ENCODE assay signal across 9 cellular contexts in genomic region chr13:99968521-99969367, GRCh38. TPM values are rescaled to one million over a fixed set of nuclear protein-coding genes. Genes with fewer than 3 reads are reported as not detected.
DNase-seq lines count a peak whose midpoint lies in the region; ATAC-seq lines count a peak whose summit lies in the region.
"Had no signal": no experiment of that assay in that cellular context is flagged by ENCODE, and none has a peak within 500 bp of the region (broad histone marks: within the 10 kb centered on the region; RNA-seq: fewer than 3 reads in every experiment).

No MANE protein-coding gene starts in this region.

- H2AK5ac ChIP-seq in mesenchymal stem cell (ENCODE audit: low read length, severe bottlenecking): peak overlapping the region; percentile 23

- H3K4ac ChIP-seq in mesenchymal stem cell (ENCODE audit: low read depth in 1 of 2, low read length in 2 of 2): no peak overlapping the region

- H3K79me1 ChIP-seq in mesenchymal stem cell (replicated peaks; ENCODE audit: low read length, poor library complexity, severe bottlenecking): peaks cover 9% of the 10 kb centered on the region

- peaks cover 4% of the 10 kb centered on the region for H3K9me3 ChIP-seq in mesenchymal stem cell (ENCODE audit: control insufficient read depth, low read length)
- no peaks in the 10 kb centered on the region for H3K9me3 ChIP-seq in aorta (ENCODE audit: control insufficient read depth, low read length)

- H2BK5ac ChIP-seq in mesenchymal stem cell (ENCODE audit: low read depth, low read length, poor library complexity, severe bottlenecking): peak overlapping the region; percentile 2

- peak overlapping the region in 1 of 2 experiments; percentile 81 for H3K4me3 ChIP-seq in mesenchymal stem cell (ENCODE audit: insufficient read depth in 1 of 2, low read depth in 1 of 2, low read length in 2 of 2)
- no peak overlapping the region for H3K4me3 ChIP-seq in aorta (ENCODE audit: low read length in 2 of 2)

- H4K8ac ChIP-seq in mesenchymal stem cell (ENCODE audit: low read length): no peak overlapping the region

- no peak overlapping the region for H2BK15ac ChIP-seq in mesenchymal stem cell (ENCODE audit: low read depth, poor library complexity, severe bottlenecking)

- H3K4me1 ChIP-seq in mesenchymal stem cell (ENCODE audit: control insufficient read depth, insufficient read depth, low read depth, low read length): peaks cover 17% of the 10 kb centered on the region
- H3K4me1 ChIP-seq in aorta (ENCODE audit: control insufficient read depth in 1 of 2, insufficient read depth in 2 of 2, low read length in 2 of 2): no peaks in the 10 kb centered on the region

- H4K91ac ChIP-seq in mesenchymal stem cell (ENCODE audit: low read length): no peak overlapping the region

- H3K27ac ChIP-seq in mesenchymal stem cell (ENCODE audit: low read length, poor library complexity, severe bottlenecking) (peak overlapping the region; percentile 67), aorta (ENCODE audit: low read depth in 1 of 2, low read length in 2 of 2) (no peak overlapping the region)

- DNase-seq in Right ventricle myocardium superior: no peak
- DNase-seq in cardiac septum (ENCODE audit: low spot score): no peak
- peak; percentile 73 for DNase-seq in astrocyte of the hippocampus (ENCODE audit: low read depth, low spot score)
- DNase-seq in mesenchymal stem cell: no peak
- DNase-seq in aorta: no peak
- DNase-seq: NCI-H187 had no signal

- WGBS in mesenchymal stem cell: 1% methylated on average over 66 of the region's 73 CpGs
- 6 to 7% methylated on average over 61 to 73 of the region's 73 CpGs for WGBS in aorta, 2 donors

- H3K18ac ChIP-seq in mesenchymal stem cell (ENCODE audit: low read depth in 1 of 2, low read length in 2 of 2): no peak overlapping the region

- no peak overlapping the region for H2AFZ ChIP-seq in mesenchymal stem cell (ENCODE audit: low read depth, low read length)

- peak; percentile 27 for ATAC-seq in Right ventricle myocardium superior (ENCODE audit: poor library complexity)
- peak; percentile 36 for ATAC-seq in aorta (ENCODE audit: low FRiP score)
- ATAC-seq in GM21528 (IDR thresholded peaks at IDR 0.05; ENCODE audit: low FRiP score, unreplicated experiment): no peak
- ATAC-seq in HG03108 (IDR thresholded peaks at IDR 0.05; ENCODE audit: unreplicated experiment): no peak
- no peak for ATAC-seq in GM21381 (IDR thresholded peaks at IDR 0.05; ENCODE audit: unreplicated experiment)

- H3K36me3 ChIP-seq in mesenchymal stem cell (ENCODE audit: control insufficient read depth in 1 of 2, insufficient read depth in 2 of 2, low read depth in 1 of 2, low read length in 2 of 2) (peaks cover 0 to 10% of the 10 kb centered on the region in 2 experiments), aorta (ENCODE audit: control insufficient read depth in 1 of 2, insufficient read depth in 2 of 2, low read length in 1 of 2) (no peaks in the 10 kb centered on the region)

- no peak overlapping the region for H2BK12ac ChIP-seq in mesenchymal stem cell (ENCODE audit: low read length in 2 of 2)

- peak overlapping the region in 1 of 2 experiments; percentile 95 for H3K23ac ChIP-seq in mesenchymal stem cell (ENCODE audit: low read length in 2 of 2)

- H3K9ac ChIP-seq in mesenchymal stem cell (ENCODE audit: low read length): no peak overlapping the region

- no peak overlapping the region for H3K14ac ChIP-seq in mesenchymal stem cell (ENCODE audit: low read length in 2 of 2)

- H3K4me2 ChIP-seq in mesenchymal stem cell (ENCODE audit: low read length, poor library complexity, severe bottlenecking): peak overlapping the region; percentile 91

- intact Hi-C loops in Right ventricle myocardium superior (cut with DNase I) (no loop called here), cardiac septum (cut with DNase I) (no loop called here), aorta (cut with DNase I) (no loop called here)

- no peak overlapping the region for H2BK120ac ChIP-seq in mesenchymal stem cell (ENCODE audit: low read depth, low read length)

- H3K27me3 ChIP-seq in mesenchymal stem cell (ENCODE audit: control insufficient read depth in 1 of 2, insufficient read depth in 1 of 2, low read length in 2 of 2): peaks cover 0 to 87% of the 10 kb centered on the region in 2 experiments
- H3K27me3 ChIP-seq in aorta (ENCODE audit: control insufficient read depth in 1 of 2, insufficient read depth in 2 of 2, low read length in 1 of 2): no peaks in the 10 kb centered on the region

RNA-seq across cellular contexts. Expression of gene ZIC5, which starts 2.8 kb away (rescaled TPM):
- not detected for total RNA-seq in Right ventricle myocardium superior
- 0.05 TPM for total RNA-seq in cardiac septum
- not detected for polyA plus RNA-seq in mesenchymal stem cell (2013, experiment 1 of 2)
- not detected for polyA plus RNA-seq in mesenchymal stem cell (2013, experiment 2 of 2)
- not detected for total RNA-seq in aorta
- under 1 TPM in 1 of 2 donors, not detected in 1; 0.13 TPM for polyA plus RNA-seq in aorta

RNA-seq across cellular contexts. Expression of gene ZIC2, which starts 12.8 kb away (rescaled TPM):
- total RNA-seq in Right ventricle myocardium superior (not detected), cardiac septum (not detected), aorta (not detected)
- polyA plus RNA-seq in mesenchymal stem cell (2013, experiment 1 of 2): not detected
- polyA plus RNA-seq in mesenchymal stem cell (2013, experiment 2 of 2): not detected
- under 1 TPM in 1 of 2 donors, not detected in 1; 0.18 TPM for polyA plus RNA-seq in aorta

Comparison
In these comparisons a context has a peak if more than half of its experiments do, and no peak if none do; other contexts are left out.
1. ATAC-seq: peak in Right ventricle myocardium superior (single experiment) and aorta (single experiment); none in GM21528 (single experiment), HG03108 (single experiment) and GM21381 (single experiment).